Comparison of ENCODE assay signal across 8 cellular contexts in genomic region chr17:42407289-42407836, GRCh38. TPM values are rescaled to one million over a fixed set of nuclear protein-coding genes. Genes with fewer than 3 reads are reported as not detected.
DNase-seq lines count a peak whose midpoint lies in the region; ATAC-seq and TF ChIP-seq lines count a peak whose summit lies in the region.

No MANE protein-coding gene starts in this region.

- H4K20me1 ChIP-seq in SK-N-SH (ENCODE audit: insufficient read depth): peaks cover 100% of the 10 kb centered on the region

- H3K27ac ChIP-seq in SK-N-SH (ENCODE audit: low read depth in 2 of 2, low read length in 1 of 2): peak overlapping the region; percentile 17 to 61; a peak in 2 of 4 replicates
- H3K27ac ChIP-seq in angular gyrus (ENCODE audit: low read depth, low read length): peak overlapping the region; percentile 94

- POLR2A ChIA-PET in SK-N-SH (lab: Yijun Ruan, JAX): no interaction called here

- TF ChIP-seq CTCF in SK-N-SH (IDR thresholded peaks at IDR 0.05): no peak

- intact Hi-C loops in left ventricle myocardium superior (cut with micrococcal nuclease): loop anchor here (10.0 kb wide), 1 partner anchor 83 kb away; no protein-coding TSS in a partner anchor

- H3K9me2 ChIP-seq in SK-N-SH: no peaks in the 10 kb centered on the region

- H2AFZ ChIP-seq in SK-N-SH (ENCODE audit: low read depth): no peak overlapping the region

- ATAC-seq in left ventricle myocardium superior (peak; percentile 79), GM21526 (IDR thresholded peaks at IDR 0.05; ENCODE audit: low FRiP score, unreplicated experiment) (no peak)

- TF ChIP-seq EP300 in SK-N-SH (IDR thresholded peaks at IDR 0.05; ENCODE audit: borderline replicate concordance in 1 of 2, low read depth in 1 of 2, low read length in 1 of 2): no peak

- CTCF ChIA-PET in SK-N-SH (lab: Yijun Ruan, JAX): interaction anchor here (0.6 to 26.0 kb wide), 19 partner anchors 15 to 807 kb away, joined by 3 to 683 read pairs (median 6); partner anchors contain the start of genes CAVIN1 and STAT3

- H3K4me3 ChIP-seq in SK-N-SH (ENCODE audit: low read depth in 2 of 2, low read length in 1 of 2): no peak overlapping the region

- no peaks in the 10 kb centered on the region for H3K9me3 ChIP-seq in SK-N-SH

- 58% methylated on average over 2 of the region's 2 CpGs for WGBS in SK-N-SH (ENCODE audit: low lambda C conversion rate)

- no peak for TF ChIP-seq RAD21 in SK-N-SH (IDR thresholded peaks at IDR 0.05; ENCODE audit: low read length)

- DNase-seq in Daoy (ENCODE audit: low read depth): peak; percentile 52
- peak; percentile 39 to 58 for DNase-seq in Kasumi-1 (lab: John Stamatoyannopoulos, UW)
- peak; percentile 86 for DNase-seq in SK-N-SH
- peak; percentile 88 for DNase-seq in left ventricle myocardium superior
- DNase-seq in retina: peak; percentile 36
- DNase-seq in dedifferentiated amniotic fluid mesenchymal stem cell (ENCODE audit: extremely low spot score): no peak

- no peak overlapping the region for H3K9ac ChIP-seq in SK-N-SH

- H3K4me2 ChIP-seq in SK-N-SH: peak overlapping the region; percentile 58; the same call in 1 of the 2 replicates

- peaks cover 100% of the 10 kb centered on the region for H3K79me2 ChIP-seq in SK-N-SH (ENCODE audit: insufficient read depth)

- H3K27me3 ChIP-seq in SK-N-SH (ENCODE audit: insufficient read depth): no peaks in the 10 kb centered on the region

- H3F3A ChIP-seq in SK-N-SH (replicated peaks; ENCODE audit: insufficient read depth): peaks cover 47% of the 10 kb centered on the region

- peaks cover 18 to 34% of the 10 kb centered on the region in 2 experiments; a peak in 3 of 4 replicates for H3K4me1 ChIP-seq in SK-N-SH (ENCODE audit: control insufficient read depth in 1 of 2, insufficient read depth in 2 of 2, low read depth in 1 of 2, low read length in 1 of 2)

- H3K36me3 ChIP-seq in SK-N-SH (replicated peaks in 1 of 2; ENCODE audit: control insufficient read depth in 1 of 2, insufficient read depth in 2 of 2, low read length in 1 of 2): peaks cover 16 to 47% of the 10 kb centered on the region in 2 experiments

TF ChIP-seq in SK-N-SH, 30 proteins besides CTCF, POLR2A, EP300 and RAD21:
- TF ChIP-seq CHD2 (IDR thresholded peaks at IDR 0.05; ENCODE audit: low read length, partially characterized antibody) (peak; percentile 89), JUND (IDR thresholded peaks at IDR 0.05) (no peak), ELF1 (IDR thresholded peaks at IDR 0.05) (0 out of 2 replicates have a peak, but pooled peaks have one; percentile 12)
- TF ChIP-seq, protein P1, sequence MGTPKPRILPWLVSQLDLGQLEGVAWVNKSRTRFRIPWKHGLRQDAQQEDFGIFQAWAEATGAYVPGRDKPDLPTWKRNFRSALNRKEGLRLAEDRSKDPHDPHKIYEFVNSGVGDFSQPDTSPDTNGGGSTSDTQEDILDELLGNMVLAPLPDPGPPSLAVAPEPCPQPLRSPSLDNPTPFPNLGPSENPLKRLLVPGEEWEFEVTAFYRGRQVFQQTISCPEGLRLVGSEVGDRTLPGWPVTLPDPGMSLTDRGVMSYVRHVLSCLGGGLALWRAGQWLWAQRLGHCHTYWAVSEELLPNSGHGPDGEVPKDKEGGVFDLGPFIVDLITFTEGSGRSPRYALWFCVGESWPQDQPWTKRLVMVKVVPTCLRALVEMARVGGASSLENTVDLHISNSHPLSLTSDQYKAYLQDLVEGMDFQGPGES (IDR thresholded peaks at IDR 0.05; ENCODE audit: low read depth, low read length): no peak

RNA-seq across cellular contexts. Expression of gene CAVIN1, which starts 15.7 kb away (rescaled TPM):
- 192 and 215 TPM in 2 replicates for total RNA-seq in Daoy (2014; rRNA removed; shearing (Covaris generic))
- 264 and 290 TPM in 2 replicates for polyA plus RNA-seq in SK-N-SH (2012; rRNA removed)
- polyA plus RNA-seq in SK-N-SH (2012; cell fraction: cytosol; rRNA removed): 172 and 212 TPM in 2 replicates
- 169 and 174 TPM in 2 replicates for polyA plus RNA-seq in SK-N-SH (2012; cell fraction: nucleus; rRNA removed)
- total RNA-seq in left ventricle myocardium superior: 216 TPM

RNA-seq across cellular contexts. Expression of gene STAT3, which starts 19.1 kb away (rescaled TPM):
- total RNA-seq in Daoy (2014; rRNA removed; shearing (Covaris generic)): 24.9 and 28.6 TPM in 2 replicates
- 35.7 and 38.7 TPM in 2 replicates for polyA plus RNA-seq in SK-N-SH (2012; rRNA removed)
- 25.5 and 29.1 TPM in 2 replicates for polyA plus RNA-seq in SK-N-SH (2012; cell fraction: cytosol; rRNA removed)
- polyA plus RNA-seq in SK-N-SH (2012; cell fraction: nucleus; rRNA removed): 90.7 and 99.3 TPM in 2 replicates
- 146 TPM for total RNA-seq in left ventricle myocardium superior

RNA-seq across cellular contexts. Expression of gene ATP6V0A1, which starts 51.3 kb away (rescaled TPM):
- total RNA-seq in Daoy (2014; rRNA removed; shearing (Covaris generic)): 12.6 and 16.6 TPM in 2 replicates
- 31.7 and 37.1 TPM in 2 replicates for polyA plus RNA-seq in SK-N-SH (2012; rRNA removed)
- 19.4 and 24.0 TPM in 2 replicates for polyA plus RNA-seq in SK-N-SH (2012; cell fraction: cytosol; rRNA removed)
- 161 and 199 TPM in 2 replicates for polyA plus RNA-seq in SK-N-SH (2012; cell fraction: nucleus; rRNA removed)
- 33.2 TPM for total RNA-seq in left ventricle myocardium superior
